ENCODE assay signal across 1 cellular context in the genomic region with DNA sequence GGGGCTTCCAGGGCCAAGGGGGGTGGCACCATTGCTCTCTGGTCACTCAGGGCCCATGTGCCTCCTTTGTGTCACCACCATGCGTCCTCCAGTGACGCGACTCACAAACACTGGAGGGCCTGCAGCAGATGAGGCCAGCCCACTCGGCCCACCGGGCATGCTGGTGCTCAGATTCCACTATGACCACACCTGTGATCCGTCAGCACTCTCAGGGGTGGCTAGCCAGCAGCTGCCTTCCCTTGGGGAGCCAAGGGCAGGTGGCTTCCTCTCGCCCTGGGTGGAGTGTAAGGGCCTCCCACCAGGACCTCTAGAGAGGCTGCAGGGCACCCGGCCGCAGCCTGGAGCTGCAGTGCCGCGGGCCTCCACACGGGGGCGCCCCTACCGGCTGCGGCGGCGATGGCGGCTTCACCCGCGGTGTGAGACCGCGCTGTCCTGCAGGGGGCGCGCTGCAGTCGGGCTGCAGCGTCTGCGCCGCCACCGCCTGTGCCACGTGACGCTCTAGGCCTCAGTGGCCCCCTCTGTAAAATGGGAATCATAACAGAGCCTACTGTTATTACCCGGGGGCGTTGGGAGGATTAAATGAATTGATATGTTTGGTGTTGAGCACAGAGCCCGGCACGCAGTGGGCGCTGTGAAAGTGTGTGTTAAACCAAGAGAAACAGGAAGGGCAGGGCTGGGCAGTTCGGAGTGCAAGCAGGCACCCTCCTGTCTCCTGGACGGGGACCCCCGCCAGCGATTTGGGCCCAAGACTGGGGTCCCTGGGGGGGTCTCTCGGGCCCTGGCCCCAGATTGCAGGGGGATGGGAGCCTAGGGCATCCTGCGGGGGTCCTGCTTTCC.
TF ChIP-seq lines count a peak whose summit lies in the region.

No MANE protein-coding gene starts in this region.

TF ChIP-seq in K562, 482 proteins besides CTCF, POLR2A, EP300 and RAD21 (continued from another document):
- TF ChIP-seq POLR2H (tag; IDR thresholded peaks at IDR 0.05; ENCODE audit: low read depth) (no peak), ELF4 (CRISPR knock-in tag; IDR thresholded peaks at IDR 0.05) (no peak), HEY1 (CRISPR knock-in tag; IDR thresholded peaks at IDR 0.05; ENCODE audit: borderline replicate concordance) (no peak), DPF2 (IDR thresholded peaks at IDR 0.05) (peak; percentile 59), ZFP36 (IDR thresholded peaks at IDR 0.05; ENCODE audit: low read depth, low read length, partially characterized antibody) (peak; percentile 56)
- TF ChIP-seq, protein P1, sequence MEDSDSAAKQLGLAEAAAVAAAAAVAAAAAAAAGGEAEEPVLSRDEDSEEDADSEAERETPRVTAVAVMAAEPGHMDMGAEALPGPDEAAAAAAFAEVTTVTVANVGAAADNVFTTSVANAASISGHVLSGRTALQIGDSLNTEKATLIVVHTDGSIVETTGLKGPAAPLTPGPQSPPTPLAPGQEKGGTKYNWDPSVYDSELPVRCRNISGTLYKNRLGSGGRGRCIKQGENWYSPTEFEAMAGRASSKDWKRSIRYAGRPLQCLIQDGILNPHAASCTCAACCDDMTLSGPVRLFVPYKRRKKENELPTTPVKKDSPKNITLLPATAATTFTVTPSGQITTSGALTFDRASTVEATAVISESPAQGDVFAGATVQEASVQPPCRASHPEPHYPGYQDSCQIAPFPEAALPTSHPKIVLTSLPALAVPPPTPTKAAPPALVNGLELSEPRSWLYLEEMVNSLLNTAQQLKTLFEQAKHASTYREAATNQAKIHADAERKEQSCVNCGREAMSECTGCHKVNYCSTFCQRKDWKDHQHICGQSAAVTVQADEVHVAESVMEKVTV (CRISPR knock-in tag; IDR thresholded peaks at IDR 0.05), result peak; percentile 95
